In genomic region chr7:114922652-114923402, GRCh38 we compare ENCODE assay signal across 8 cellular contexts. TPM values are rescaled to one million over a fixed set of nuclear protein-coding genes. Genes with fewer than 3 reads are reported as not detected.
A peak's percentile ranks its signal among the peaks of the same experiment; 100 is the strongest.
DNase-seq lines count a peak whose midpoint lies in the region; ATAC-seq lines count a peak whose summit lies in the region.

No MANE protein-coding gene starts in this region.

- no peaks in the 10 kb centered on the region for H3K9me3 Mint-ChIP-seq in activated naive CD4-positive, alpha-beta T cell treated with anti-CD3 and anti-CD28 coated beads, Interleukin-2, amount 50 U/mL, for 72 hours

- H3K36me3 Mint-ChIP-seq in activated naive CD4-positive, alpha-beta T cell treated with anti-CD3 and anti-CD28 coated beads, Interleukin-2, amount 50 U/mL, for 72 hours: peaks cover 18 to 20% of the 10 kb centered on the region in 2 donors

- H3K27ac ChIP-seq in ACC112 (ENCODE audit: low read depth, low read length): peak overlapping the region; percentile 72

- peaks cover 43% of the 10 kb centered on the region for H3K79me2 ChIP-seq in ACC112 (ENCODE audit: control insufficient read depth, insufficient read depth, low read length, unreplicated experiment)

- H3K4me3 ChIP-seq in ACC112 (ENCODE audit: low read depth, low read length): peak overlapping the region; percentile 97

- ATAC-seq in GM18909 (IDR thresholded peaks at IDR 0.05; ENCODE audit: poor library complexity, unreplicated experiment) (peak; percentile 37), HG03097 (IDR thresholded peaks at IDR 0.05; ENCODE audit: low FRiP score, unreplicated experiment) (peak; percentile 33), left ventricle myocardium superior (peak; percentile 80), sciatic nerve (peak; percentile 60)
- peak; percentile 42 to 60 for ATAC-seq in activated naive CD4-positive, alpha-beta T cell treated with anti-CD3 and anti-CD28 coated beads, Interleukin-2, amount 50 U/mL, for 72 hours

- intact Hi-C loops in left ventricle myocardium superior (cut with micrococcal nuclease): no loop called here
- intact Hi-C loops in sciatic nerve (cut with DNase I): no loop called here

- H2AFZ ChIP-seq in ACC112 (ENCODE audit: low read length, unreplicated experiment): peak overlapping the region; percentile 99

- peaks cover 12% of the 10 kb centered on the region; the same call in 1 of the 2 replicates for H3K36me3 ChIP-seq in ACC112 (ENCODE audit: insufficient read depth, low read length)

- H3K4me1 ChIP-seq in ACC112 (ENCODE audit: control insufficient read depth, insufficient read depth, low read length, unreplicated experiment): peaks cover 7% of the 10 kb centered on the region

- H3K27ac Mint-ChIP-seq in activated naive CD4-positive, alpha-beta T cell treated with anti-CD3 and anti-CD28 coated beads, Interleukin-2, amount 50 U/mL, for 72 hours: peak overlapping the region; percentile 90 to 96

- H3K27me3 ChIP-seq in ACC112 (ENCODE audit: insufficient read depth, low read length): no peaks in the 10 kb centered on the region

- peak; percentile 73 for DNase-seq in RPMI8226
- peak; percentile 44 to 63 for DNase-seq in activated naive CD4-positive, alpha-beta T cell treated with anti-CD3 and anti-CD28 coated beads, Interleukin-2, amount 50 U/mL, for 72 hours (ENCODE audit: low spot score in 2 of 2)
- DNase-seq in left ventricle myocardium superior: peak; percentile 60
- DNase-seq in sciatic nerve (ENCODE audit: low spot score): peak; percentile 66
- DNase-seq in NCI-H2029 treated with DMSO at 0.1 percent for 48 hours (lab: John Stamatoyannopoulos, UW): no peak

RNA-seq across cellular contexts. Expression of gene MDFIC, which starts 0.9 kb away (rescaled TPM):
- total RNA-seq in activated naive CD4-positive, alpha-beta T cell treated with anti-CD3 and anti-CD28 coated beads, Interleukin-2, amount 50 U/mL, for 72 hours: 10 to 100 TPM; 41.0 to 86.0 TPM
- 19.9 TPM for total RNA-seq in left ventricle myocardium superior
- 60.7 TPM for total RNA-seq in sciatic nerve
